Comparison of ENCODE assay signal across 6 cellular contexts in genomic region chr7:99499356-99499712, GRCh38. TPM values are rescaled to one million over a fixed set of nuclear protein-coding genes. Genes with fewer than 3 reads are reported as not detected.
DNase-seq lines count a peak whose midpoint lies in the region; ATAC-seq and TF ChIP-seq lines count a peak whose summit lies in the region.

No MANE protein-coding gene starts in this region.

- H3K4me2 ChIP-seq in OCI-LY3 (ENCODE audit: low read length): peak overlapping the region; percentile 100

- ATAC-seq in GM21381 (IDR thresholded peaks at IDR 0.05; ENCODE audit: unreplicated experiment): peak; percentile 7
- ATAC-seq in thoracic aorta (ENCODE audit: insufficient number of reproducible peaks, low FRiP score, low read depth): no peak
- no peak for ATAC-seq in HG03196 (IDR thresholded peaks at IDR 0.05; ENCODE audit: unreplicated experiment)

- H3K27ac ChIP-seq in OCI-LY3 (ENCODE audit: low read length) (peak overlapping the region; percentile 80), thoracic aorta (peak overlapping the region; percentile 93 to 95)

- H3K4me3 ChIP-seq in OCI-LY3 (ENCODE audit: low read length) (peak overlapping the region; percentile 96), foreskin fibroblast (ENCODE audit: low read depth in 1 of 2, low read length in 2 of 2) (peak overlapping the region; percentile 100), thoracic aorta (peak overlapping the region; percentile 88)

- peaks cover 67% of the 10 kb centered on the region for H3K79me2 ChIP-seq in OCI-LY3 (ENCODE audit: low read length)

- peaks cover 20% of the 10 kb centered on the region for H3K4me1 ChIP-seq in OCI-LY3 (ENCODE audit: low read length)
- peaks cover 27 to 31% of the 10 kb centered on the region in 2 donors for H3K4me1 ChIP-seq in thoracic aorta (ENCODE audit: control insufficient read depth in 1 of 2, low read depth in 2 of 2)

- no peak overlapping the region; the same call in 1 of the 2 replicates for H2AFZ ChIP-seq in OCI-LY3 (ENCODE audit: low read depth, low read length)

- TF ChIP-seq CTCF in OCI-LY3 (IDR thresholded peaks at IDR 0.05; ENCODE audit: low read depth, low read length): no peak
- TF ChIP-seq CTCF in foreskin fibroblast (IDR thresholded peaks at IDR 0.05; ENCODE audit: low read depth, low read length): no peak
- TF ChIP-seq CTCF in thoracic aorta (IDR thresholded peaks at IDR 0.05): no peak

- peaks cover 15% of the 10 kb centered on the region for H4K20me1 ChIP-seq in OCI-LY3 (ENCODE audit: insufficient read depth, low read length)

- DNase-seq in foreskin fibroblast (peak in 1 of 2 donors; percentile 16), thoracic aorta (ENCODE audit: low spot score) (no peak), NK-92 (lab: John Stamatoyannopoulos, UW; ENCODE audit: unreplicated experiment) (no peak)

- H3K36me3 ChIP-seq in OCI-LY3 (replicated peaks; ENCODE audit: low read depth, low read length) (peaks cover 22% of the 10 kb centered on the region), thoracic aorta (peaks cover 6% of the 10 kb centered on the region)

- H3K27me3 ChIP-seq in OCI-LY3 (ENCODE audit: low read depth, low read length) (no peaks in the 10 kb centered on the region), thoracic aorta (replicated peaks; ENCODE audit: insufficient read depth) (no peaks in the 10 kb centered on the region)

- H3K9ac ChIP-seq in OCI-LY3 (ENCODE audit: low read length): peak overlapping the region; percentile 75

- no peaks in the 10 kb centered on the region for H3K9me3 ChIP-seq in OCI-LY3 (ENCODE audit: insufficient read depth, low read length)
- H3K9me3 ChIP-seq in thoracic aorta: peaks cover 6% of the 10 kb centered on the region

RNA-seq across cellular contexts. Expression of gene ZNF394, which starts 0.7 kb away (rescaled TPM):
- total RNA-seq in thoracic aorta: 10 to 100 TPM; 28.4 to 54.9 TPM

RNA-seq across cellular contexts. Expression of gene ZKSCAN5, which starts 5.1 kb away (rescaled TPM):
- total RNA-seq in thoracic aorta: 10 to 100 TPM in 1 of 2 donors, 1 to 10 TPM in 1; 5.1 to 10.2 TPM

RNA-seq across cellular contexts. Expression of gene ZNF789, which starts 26.6 kb away (rescaled TPM):
- 10 to 100 TPM in 1 of 2 donors, 1 to 10 TPM in 1; 3.5 to 12.4 TPM for total RNA-seq in thoracic aorta

RNA-seq across cellular contexts. Expression of gene ATP5MF, which starts 33.4 kb away (rescaled TPM):
- 100 to 1,000 TPM; 137 to 776 TPM for total RNA-seq in thoracic aorta

RNA-seq across cellular contexts. Expression of gene FAM200A, which starts 52.6 kb away (rescaled TPM):
- 1 to 10 TPM; 3.1 to 4.3 TPM for total RNA-seq in thoracic aorta
